8 cellular contexts compared by ENCODE assay signal in genomic region chr14:65961004-65961403, GRCh38.
DNase-seq lines count a peak whose midpoint lies in the region; ATAC-seq, FAIRE-seq and TF ChIP-seq lines count a peak whose summit lies in the region.

No MANE protein-coding gene starts in this region.

- no peak for TF ChIP-seq POLR2A in endothelial cell of umbilical vein (IDR thresholded peaks at IDR 0.05; ENCODE audit: low read depth, low read length)

- DNase-seq in AG20443 (ENCODE audit: low spot score) (peak; percentile 58), GM19239 (ENCODE audit: insufficient read length, low spot score) (no peak), NCI-H1694 (lab: John Stamatoyannopoulos, UW) (peak; percentile 74), endothelial cell of umbilical vein (ENCODE audit: low read depth, low spot score) (peak; percentile 39), neural crest cell (ENCODE audit: low read depth, low spot score) (peak; percentile 61)
- peak; percentile 90 for DNase-seq in activated CD4-positive, alpha-beta memory T cell treated with anti-CD3 and anti-CD28 coated beads for 36 hours

- H3K36me3 Mint-ChIP-seq in activated CD4-positive, alpha-beta memory T cell treated with anti-CD3 and anti-CD28 coated beads for 36 hours, result no peaks in the 10 kb centered on the region
- no peaks in the 10 kb centered on the region for H3K36me3 Mint-ChIP-seq in neural crest cell (ENCODE audit: low read depth)

- H3K4me1 ChIP-seq in endothelial cell of umbilical vein (ENCODE audit: control insufficient read depth, extremely low read depth, insufficient read depth, low read length), result no peaks in the 10 kb centered on the region

- FAIRE-seq in GM19239 (lab: Jason Lieb, UNC) (peak; percentile 78), endothelial cell of umbilical vein (lab: Jason Lieb, UNC) (peak; percentile 60)

- no peaks in the 10 kb centered on the region for H3K36me3 ChIP-seq in endothelial cell of umbilical vein (ENCODE audit: control insufficient read depth in 2 of 2, extremely low read depth in 1 of 2, insufficient read depth in 2 of 2, low read length in 2 of 2)

- no peak overlapping the region for H3K27ac Mint-ChIP-seq in activated CD4-positive, alpha-beta memory T cell treated with anti-CD3 and anti-CD28 coated beads for 36 hours
- H3K27ac Mint-ChIP-seq in neural crest cell (ENCODE audit: unreplicated experiment), result no peak overlapping the region

- H3K9ac ChIP-seq in endothelial cell of umbilical vein (replicated peaks; ENCODE audit: extremely low read depth, insufficient read depth, low read length), result no peak overlapping the region

- TF ChIP-seq CTCF in endothelial cell of umbilical vein (IDR thresholded peaks at IDR 0.05; ENCODE audit: extremely low read depth in 1 of 2, insufficient read depth in 1 of 2, low read depth in 1 of 2, low read length in 2 of 2) (peak; percentile 65 to 78), neural crest cell (conservative IDR thresholded peaks at IDR 0.05) (peak; percentile 63)

- H2AFZ ChIP-seq in endothelial cell of umbilical vein (ENCODE audit: low read depth, low read length), result no peak overlapping the region

- no peak overlapping the region for H3K4me2 ChIP-seq in endothelial cell of umbilical vein (ENCODE audit: insufficient read depth, low read length)

- CTCF ChIA-PET in activated CD4-positive, alpha-beta memory T cell treated with anti-CD3 and anti-CD28 coated beads for 36 hours (lab: Charles Lee), result interaction anchor here (0.6 to 5.1 kb wide), 52 partner anchors 9 to 1863 kb away, joined by 3 to 63 read pairs (median 4); partner anchors contain the start of genes FNTB and FUT8
- CTCF ChIA-PET in endothelial cell of umbilical vein (lab: Charles Lee), result interaction anchor here (1.1 to 5.4 kb wide), 12 partner anchors 12 to 975 kb away, joined by 3 to 146 read pairs (median 6); partner anchors contain the start of gene FUT8

- H3K27me3 Mint-ChIP-seq in activated CD4-positive, alpha-beta memory T cell treated with anti-CD3 and anti-CD28 coated beads for 36 hours, result peaks cover 1% of the 10 kb centered on the region
- H3K27me3 Mint-ChIP-seq in neural crest cell (ENCODE audit: low read depth), result no peaks in the 10 kb centered on the region

- ATAC-seq in HG02588 (IDR thresholded peaks at IDR 0.05; ENCODE audit: unreplicated experiment) (no peak), GM21367 (IDR thresholded peaks at IDR 0.05; ENCODE audit: unreplicated experiment) (no peak)

- no TSS peak for BruUV-seq in endothelial cell of umbilical vein (replicated peaks; lab: Mats Ljungman, UMichigan)

- no peak overlapping the region for H3K4me3 ChIP-seq in endothelial cell of umbilical vein (replicated peaks in 1 of 3; ENCODE audit: insufficient read depth in 1 of 3, low read depth in 1 of 3, low read length in 3 of 3)

- H3K27me3 ChIP-seq in endothelial cell of umbilical vein (ENCODE audit: control insufficient read depth in 2 of 2, insufficient read depth in 2 of 2, low read length in 2 of 2), result no peaks in the 10 kb centered on the region

- POLR2A ChIA-PET in activated CD4-positive, alpha-beta memory T cell treated with anti-CD3 and anti-CD28 coated beads for 36 hours (lab: Charles Lee), result interaction anchor here (0.5 to 0.6 kb wide), 2 partner anchors 266 to 778 kb away, joined by 3 to 4 read pairs; no protein-coding TSS in a partner anchor
- POLR2A ChIA-PET in endothelial cell of umbilical vein (lab: Charles Lee), result no interaction called here

- intact Hi-C loops in activated CD4-positive, alpha-beta memory T cell treated with anti-CD3 and anti-CD28 coated beads for 36 hours (cut with micrococcal nuclease), result loop anchor here (1.0 kb wide), 1 partner anchor 109 kb away; no protein-coding TSS in a partner anchor
- intact Hi-C loops in endothelial cell of umbilical vein (cut with micrococcal nuclease), result loop anchor here (1.0 kb wide), 1 partner anchor 109 kb away; no protein-coding TSS in a partner anchor

- no peaks in the 10 kb centered on the region for H3K9me1 ChIP-seq in endothelial cell of umbilical vein (replicated peaks; ENCODE audit: control insufficient read depth, extremely low read depth, insufficient read depth, low read length)

- dilution Hi-C loops in endothelial cell of umbilical vein (cut with MboI; ENCODE audit: extremely low pct_ligation_motif_present, low sequenced_read_pairs), result no loop called here

- H3K4me3 Mint-ChIP-seq in activated CD4-positive, alpha-beta memory T cell treated with anti-CD3 and anti-CD28 coated beads for 36 hours, result no peak overlapping the region
- no peak overlapping the region for H3K4me3 Mint-ChIP-seq in neural crest cell

- no peaks in the 10 kb centered on the region for H3K79me2 ChIP-seq in endothelial cell of umbilical vein (ENCODE audit: control insufficient read depth, insufficient read depth, low read length)

- H3K9me3 Mint-ChIP-seq in activated CD4-positive, alpha-beta memory T cell treated with anti-CD3 and anti-CD28 coated beads for 36 hours, result no peaks in the 10 kb centered on the region
- no peaks in the 10 kb centered on the region for H3K9me3 Mint-ChIP-seq in neural crest cell

- no peaks in the 10 kb centered on the region for H4K20me1 ChIP-seq in endothelial cell of umbilical vein (replicated peaks; ENCODE audit: control insufficient read depth, extremely low read depth, insufficient read depth, low read length)

- no peak overlapping the region for H3K27ac ChIP-seq in endothelial cell of umbilical vein (ENCODE audit: insufficient read depth, low read depth, low read length)

- H3K4me1 Mint-ChIP-seq in activated CD4-positive, alpha-beta memory T cell treated with anti-CD3 and anti-CD28 coated beads for 36 hours (ENCODE audit: low read depth), result peaks cover 16% of the 10 kb centered on the region
- peaks cover 5% of the 10 kb centered on the region for H3K4me1 Mint-ChIP-seq in neural crest cell

- no peaks in the 10 kb centered on the region for H3K9me3 ChIP-seq in endothelial cell of umbilical vein (replicated peaks; ENCODE audit: control insufficient read depth, insufficient read depth, low read length)

TF ChIP-seq in endothelial cell of umbilical vein, 7 proteins besides CTCF, POLR2A, EP300 and RAD21:
- no peak for TF ChIP-seq GATA2 (IDR thresholded peaks at IDR 0.05; ENCODE audit: insufficient read depth, insufficient read length, low read depth, low read length)
- no peak for TF ChIP-seq MYC (IDR thresholded peaks at IDR 0.05; ENCODE audit: low read depth, low read length)
- TF ChIP-seq EZH2 (IDR thresholded peaks at IDR 0.05; ENCODE audit: borderline replicate concordance, low read depth, low read length, severe bottlenecking), result no peak
- TF ChIP-seq MAX (IDR thresholded peaks at IDR 0.05; ENCODE audit: insufficient read depth, insufficient read length), result no peak
- TF ChIP-seq POLR2AphosphoS5 (IDR thresholded peaks at IDR 0.05; ENCODE audit: insufficient read depth, low read depth, low read length), result no peak
- TF ChIP-seq FOS (IDR thresholded peaks at IDR 0.05; ENCODE audit: borderline replicate concordance, insufficient read depth, low read length), result no peak
- no peak for TF ChIP-seq JUN (IDR thresholded peaks at IDR 0.05; ENCODE audit: borderline replicate concordance, insufficient read depth, insufficient read length, low read depth)
